In the genomic region with DNA sequence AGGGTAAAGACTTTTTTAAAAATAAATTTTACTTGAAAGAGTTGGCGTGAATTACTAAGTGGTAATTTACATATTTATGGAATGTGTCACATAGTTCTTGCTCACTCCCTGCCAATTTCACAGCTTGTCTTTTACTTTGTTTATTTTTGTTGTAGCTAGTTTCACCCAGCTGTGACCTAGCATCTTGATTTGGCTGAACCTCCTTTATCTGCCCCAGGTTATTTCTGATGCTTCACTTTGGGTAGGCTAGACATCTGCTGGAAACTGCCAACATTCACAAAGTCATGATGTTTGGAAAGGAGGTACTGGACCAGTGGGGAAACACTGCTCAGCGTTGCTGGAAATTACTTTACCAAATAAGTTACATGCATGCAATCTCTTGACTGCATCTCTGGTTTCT, we compare ENCODE assay signal across 16 cellular contexts.
A peak's percentile ranks its signal among the peaks of the same experiment; 100 is the strongest.
DNase-seq lines count a peak whose midpoint lies in the region; ATAC-seq and TF ChIP-seq lines count a peak whose summit lies in the region.
"Had no signal": no experiment of that assay in that cellular context is flagged by ENCODE, and none has a peak within 500 bp of the region (broad histone marks: within the 10 kb centered on the region; RNA-seq: fewer than 3 reads in every experiment).

No MANE protein-coding gene starts in this region.

- H3K27me3 ChIP-seq in Panc1 (ENCODE audit: control insufficient read depth, insufficient read depth, low read length) = no peaks in the 10 kb centered on the region
- H3K27me3 ChIP-seq in osteoblast (ENCODE audit: insufficient read depth, low read length) = no peaks in the 10 kb centered on the region

- CTCF ChIA-PET in Panc1 (lab: Charles Lee) = interaction anchor here (1.0 kb wide), 1 partner anchor 518 kb away, joined by 3 read pairs; no protein-coding TSS in a partner anchor

- POLR2A ChIA-PET in Panc1 (lab: Charles Lee) = no interaction called here

- no peak overlapping the region for H3K4me3 ChIP-seq in Panc1 (ENCODE audit: low read depth in 2 of 2, low read length in 2 of 2)
- H3K4me3 ChIP-seq in choroid plexus epithelial cell (ENCODE audit: low read depth, low read length) = no peak overlapping the region
- no peak overlapping the region for H3K4me3 ChIP-seq in osteoblast (ENCODE audit: insufficient read depth, low read length)
- H3K4me3 ChIP-seq: PC-9 had no signal

- no peak overlapping the region for H3K4me2 ChIP-seq in osteoblast (ENCODE audit: insufficient read depth, low read length)
- H3K4me2 ChIP-seq: PC-9 had no signal

- in situ Hi-C loops in Panc1 (cut with HindIII; ENCODE audit: low pct_unique_long_range_greater_than_20kb, low sequenced_read_pairs) = no loop called here

- DNase-seq in H4 (ENCODE audit: low spot score) (peak; percentile 62), Panc1 (ENCODE audit: low read depth, low spot score) (no peak), choroid plexus epithelial cell (ENCODE audit: low read depth) (peak; percentile 49), myocyte (ENCODE audit: low read depth) (peak; percentile 13), osteoblast (ENCODE audit: insufficient read length, low spot score, missing footprints) (no peak)
- DNase-seq: ACHN; CD4-positive, alpha-beta memory T cell; HCEC 1CT; NCI-H1048; NCI-H2227 treated with DMSO at 0.1 percent for 48 hours; NCI-H526 treated with DMSO at 0.1 percent for 48 hours; PC-9; SHP77 had no signal

- TF ChIP-seq CTCF in Panc1 (IDR thresholded peaks at IDR 0.05) (no peak), choroid plexus epithelial cell (conservative IDR thresholded peaks at IDR 0.05; ENCODE audit: low read depth, low read length) (no peak), osteoblast (IDR thresholded peaks at IDR 0.05; ENCODE audit: extremely low read depth, low read depth, low read length) (no peak)

- H3K9me3 ChIP-seq in Panc1 (ENCODE audit: control insufficient read depth, insufficient read depth, low read depth, low read length) = no peaks in the 10 kb centered on the region
- no peaks in the 10 kb centered on the region for H3K9me3 ChIP-seq in osteoblast (ENCODE audit: low read depth, low read length)

- H3K36me3 ChIP-seq in Panc1 (ENCODE audit: control insufficient read depth, insufficient read depth, low read length) (no peaks in the 10 kb centered on the region), osteoblast (ENCODE audit: insufficient read depth, low read length) (no peaks in the 10 kb centered on the region)

- BruUV-seq in Panc1 (replicated peaks; lab: Mats Ljungman, UMichigan) = no TSS peak

- H3K4me1 ChIP-seq in Panc1 (ENCODE audit: control insufficient read depth, insufficient read depth, low read length) = no peaks in the 10 kb centered on the region
- no peaks in the 10 kb centered on the region for H3K4me1 ChIP-seq in osteoblast (ENCODE audit: insufficient read depth, low read length)

- intact Hi-C loops in Panc1 (cut with micrococcal nuclease; ENCODE audit: unreplicated experiment) = no loop called here

- H3K79me2 ChIP-seq in osteoblast (ENCODE audit: insufficient read depth, low read length) = no peaks in the 10 kb centered on the region

- H3K27ac ChIP-seq in Panc1 (ENCODE audit: low read length) (no peak overlapping the region), osteoblast (ENCODE audit: low read depth, low read length) (no peak overlapping the region)
- H3K27ac ChIP-seq: PC-9 had no signal

- H2AFZ ChIP-seq in osteoblast (ENCODE audit: low read length) = no peak overlapping the region
- H2AFZ ChIP-seq: PC-9 had no signal

- ATAC-seq in Panc1 (peak; percentile 68; the same call in 1 of the 2 replicates), GM21529 (IDR thresholded peaks at IDR 0.05; ENCODE audit: unreplicated experiment) (no peak), HG02852 (IDR thresholded peaks at IDR 0.05; ENCODE audit: unreplicated experiment) (no peak)
- ATAC-seq: SK-N-SH treated with all-trans-retinoic acid at 6 μM for 48 hours had no signal

- no peaks in the 10 kb centered on the region for H4K20me1 ChIP-seq in osteoblast (ENCODE audit: insufficient read depth, low read length)

Comparison
In these comparisons a context has a peak if more than half of its experiments do, and no peak if none do; other contexts are left out.
1. DNase-seq: peak in H4 (single experiment), choroid plexus epithelial cell (single experiment) and myocyte (single experiment); none in Panc1 (single experiment) and osteoblast (single experiment).